In the genomic region with DNA sequence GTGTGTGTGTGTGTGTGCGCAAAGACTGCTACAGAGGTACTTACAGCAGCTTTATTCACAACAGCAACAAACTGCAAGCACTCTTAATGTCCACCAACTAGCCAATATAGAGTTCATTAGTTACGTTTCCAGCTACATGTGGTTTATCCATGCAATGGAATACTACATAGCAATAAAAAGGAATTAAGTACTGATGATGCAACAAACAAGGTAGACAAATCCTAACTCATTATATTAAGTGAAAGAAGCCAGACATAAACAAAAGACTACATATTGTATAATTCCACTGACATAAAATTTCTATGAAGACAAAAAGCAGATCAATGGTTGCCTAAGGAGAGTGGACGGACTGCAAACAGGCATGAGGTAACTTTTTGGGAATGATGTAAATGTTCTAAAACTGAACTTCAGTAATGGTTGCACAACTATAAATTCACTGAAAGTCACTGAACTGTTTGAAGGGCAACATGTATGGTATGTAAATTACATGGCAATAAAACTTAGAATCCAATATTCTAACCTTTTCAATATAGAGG, we compare ENCODE assay signal across 15 cellular contexts. TPM values are rescaled to one million over a fixed set of nuclear protein-coding genes. Genes with fewer than 3 reads are reported as not detected.
DNase-seq lines count a peak whose midpoint lies in the region; ATAC-seq, FAIRE-seq and TF ChIP-seq lines count a peak whose summit lies in the region.
"Had no signal": no experiment of that assay in that cellular context is flagged by ENCODE, and none has a peak within 500 bp of the region (broad histone marks: within the 10 kb centered on the region; RNA-seq: fewer than 3 reads in every experiment).

No MANE protein-coding gene starts in this region.

- H3K27me3 ChIP-seq in HepG2 (ENCODE audit: control insufficient read depth in 1 of 2, insufficient read depth in 2 of 2, low read length in 2 of 2), result no peaks in the 10 kb centered on the region
- no peaks in the 10 kb centered on the region for H3K27me3 ChIP-seq in right lobe of liver
- H3K27me3 ChIP-seq in adipocyte (replicated peaks; ENCODE audit: control insufficient read depth, insufficient read depth, low read length), result no peaks in the 10 kb centered on the region
- no peaks in the 10 kb centered on the region for H3K27me3 ChIP-seq in mesenchymal stem cell (ENCODE audit: control insufficient read depth in 1 of 2, insufficient read depth in 1 of 2, low read length in 2 of 2)
- H3K27me3 ChIP-seq: BLaER1 had no signal

- H3K4me2 ChIP-seq in HepG2 (ENCODE audit: low read depth, low read length) (no peak overlapping the region), mesenchymal stem cell (ENCODE audit: low read length, poor library complexity, severe bottlenecking) (no peak overlapping the region)
- H3K4me2 ChIP-seq: BLaER1 had no signal

- H2BK120ac ChIP-seq in mesenchymal stem cell (ENCODE audit: low read depth, low read length), result no peak overlapping the region

- peak overlapping the region in 1 of 7 donors; percentile 47 for H3K27ac Mint-ChIP-seq in CD14-positive monocyte
- H3K27ac Mint-ChIP-seq: CD4-positive, CD25-positive, alpha-beta regulatory T cell had no signal

- no peak overlapping the region for H3K4me3 Mint-ChIP-seq in CD14-positive monocyte

- no peak overlapping the region for H4K91ac ChIP-seq in mesenchymal stem cell (ENCODE audit: low read length)

- peaks cover 98% of the 10 kb centered on the region for H4K20me1 ChIP-seq in HepG2 (ENCODE audit: insufficient read depth, low read length)

- no peak overlapping the region for H3K9ac ChIP-seq in HepG2 (ENCODE audit: insufficient read depth, low read depth, low read length)
- H3K9ac ChIP-seq in adipocyte (ENCODE audit: low read length), result no peak overlapping the region
- H3K9ac ChIP-seq in mesenchymal stem cell (ENCODE audit: low read length), result no peak overlapping the region
- H3K9ac ChIP-seq: BLaER1 had no signal

- H3K23ac ChIP-seq in mesenchymal stem cell (ENCODE audit: low read length in 2 of 2), result no peak overlapping the region

- intact Hi-C loops in HepG2 (cut with micrococcal nuclease; ENCODE audit: unreplicated experiment), result no loop called here
- intact Hi-C loops in right lobe of liver (cut with DNase I), result no loop called here
- intact Hi-C loops in CD14-positive monocyte (cut with micrococcal nuclease), result no loop called here

- TF ChIP-seq RAD21 in HepG2 (CRISPR knock-in tag; IDR thresholded peaks at IDR 0.05), result no peak

- H3K36me3 ChIP-seq in HepG2 (replicated peaks in 1 of 2; ENCODE audit: control insufficient read depth in 1 of 2, insufficient read depth in 2 of 2, low read length in 2 of 2), result no peaks in the 10 kb centered on the region
- no peaks in the 10 kb centered on the region for H3K36me3 ChIP-seq in right lobe of liver
- H3K36me3 ChIP-seq in adipocyte (ENCODE audit: control insufficient read depth, insufficient read depth, low read length, severe bottlenecking), result no peaks in the 10 kb centered on the region
- H3K36me3 ChIP-seq in mesenchymal stem cell (ENCODE audit: control insufficient read depth in 1 of 2, insufficient read depth in 2 of 2, low read depth in 1 of 2, low read length in 2 of 2), result no peaks in the 10 kb centered on the region

- H3K18ac ChIP-seq in mesenchymal stem cell (ENCODE audit: low read depth in 1 of 2, low read length in 2 of 2), result no peak overlapping the region

- no peak overlapping the region for H3K14ac ChIP-seq in mesenchymal stem cell (ENCODE audit: low read length in 2 of 2)

- in situ Hi-C loops in HepG2 (cut with HindIII; ENCODE audit: extremely low pct_ligation_motif_present, low pct_unique_long_range_greater_than_20kb), result loop anchor here (25.0 kb wide), 1 partner anchor 648 kb away; a partner anchor contains a TSS

- ATAC-seq in HepG2 (no peak), right lobe of liver (no peak), HG02610 (IDR thresholded peaks at IDR 0.05; ENCODE audit: unreplicated experiment) (no peak)
- ATAC-seq: HCT116 had no signal

- CTCF ChIA-PET in HepG2 (lab: Yijun Ruan, JAX; ENCODE audit: low intra/inter-chr PET ratio, low total read pairs), result no interaction called here

- H3K9me3 ChIP-seq in HepG2 (ENCODE audit: low read length) (no peaks in the 10 kb centered on the region), right lobe of liver (no peaks in the 10 kb centered on the region), adipocyte (ENCODE audit: control insufficient read depth, low read length) (no peaks in the 10 kb centered on the region), mesenchymal stem cell (ENCODE audit: control insufficient read depth, low read length) (no peaks in the 10 kb centered on the region)

- FAIRE-seq in HepG2 (lab: Jason Lieb, UNC), result no peak
- no peak for FAIRE-seq in H54 (lab: Jason Lieb, UNC)

- no TSS peak for BruUV-seq in HepG2 (replicated peaks; lab: Mats Ljungman, UMichigan)

- no peak overlapping the region for H4K8ac ChIP-seq in mesenchymal stem cell (ENCODE audit: low read length)

- no peak for TF ChIP-seq EP300 in HepG2 (IDR thresholded peaks at IDR 0.05; ENCODE audit: low read depth in 2 of 2, low read length in 2 of 2)
- TF ChIP-seq EP300 in HepG2 (CRISPR knock-in tag; IDR thresholded peaks at IDR 0.05; ENCODE audit: borderline replicate concordance), result no peak

- TF ChIP-seq POLR2A in HepG2 (IDR thresholded peaks at IDR 0.05; ENCODE audit: insufficient read depth in 1 of 2, low read depth in 2 of 2, low read length in 2 of 2), result no peak
- no peak for TF ChIP-seq POLR2A in right lobe of liver (IDR thresholded peaks at IDR 0.05)
- TF ChIP-seq POLR2A in H54 (IDR thresholded peaks at IDR 0.05; ENCODE audit: low read depth, low read length), result no peak

- H3K79me1 ChIP-seq in mesenchymal stem cell (replicated peaks; ENCODE audit: low read length, poor library complexity, severe bottlenecking), result peaks cover 14% of the 10 kb centered on the region

- WGBS in HepG2 (ENCODE audit: low lambda C conversion rate), result 67% methylated on average over 3 of the region's 3 CpGs
- 47% methylated on average over 3 of the region's 3 CpGs for WGBS in right lobe of liver (ENCODE audit: insufficient coverage, low coverage, low lambda C conversion rate, missing lambda C conversion rate)
- 83% methylated on average over 1 of the region's 3 CpGs for WGBS in mesenchymal stem cell

- POLR2A ChIA-PET in HepG2 (lab: Yijun Ruan, JAX), result no interaction called here

- H2AFZ ChIP-seq in HepG2 (ENCODE audit: low read length), result no peak overlapping the region
- H2AFZ ChIP-seq in mesenchymal stem cell (ENCODE audit: low read depth, low read length), result no peak overlapping the region

- peaks cover 10 to 18% of the 10 kb centered on the region in 2 donors for H3K36me3 Mint-ChIP-seq in CD14-positive monocyte

- no peaks in the 10 kb centered on the region for H3K27me3 Mint-ChIP-seq in CD14-positive monocyte (ENCODE audit: low read depth in 3 of 3)
- H3K27me3 Mint-ChIP-seq: CD4-positive, CD25-positive, alpha-beta regulatory T cell had no signal

- no peak overlapping the region for H2AK5ac ChIP-seq in mesenchymal stem cell (ENCODE audit: low read length, severe bottlenecking)

- H3K27ac ChIP-seq in HepG2 (ENCODE audit: extremely low read length, insufficient read depth, low read length), result no peak overlapping the region
- no peak overlapping the region for H3K27ac ChIP-seq in right lobe of liver
- H3K27ac ChIP-seq in mesenchymal stem cell (ENCODE audit: low read length, poor library complexity, severe bottlenecking), result no peak overlapping the region
- H3K27ac ChIP-seq: BLaER1 had no signal

- peaks cover 60% of the 10 kb centered on the region for H3K4me1 Mint-ChIP-seq in CD14-positive monocyte

- no peak for DNase-seq in HepG2 (ENCODE audit: low spot score)
- no peak for DNase-seq in right lobe of liver
- peak; percentile 71 for DNase-seq in adipocyte (ENCODE audit: low read depth)
- peak; percentile 20 for DNase-seq in mesenchymal stem cell
- no peak for DNase-seq in CD14-positive monocyte (ENCODE audit: low spot score)
- DNase-seq in H54 (ENCODE audit: insufficient read length, low spot score), result no peak
- DNase-seq: 8988T; AML-193; CD4-positive, CD25-positive, alpha-beta regulatory T cell; DMS53; GF-D8; KBM-7 had no signal

- TF ChIP-seq CTCF in HepG2 (CRISPR knock-in tag; IDR thresholded peaks at IDR 0.05) (no peak), right lobe of liver (IDR thresholded peaks at IDR 0.05) (no peak), CD14-positive monocyte (IDR thresholded peaks at IDR 0.05) (no peak)

- peaks cover 72% of the 10 kb centered on the region for H3K4me1 ChIP-seq in HepG2 (ENCODE audit: insufficient read depth, low read length)
- H3K4me1 ChIP-seq in right lobe of liver, result peaks cover 0 to 36% (median 6%) of the 10 kb centered on the region in 4 donors
- H3K4me1 ChIP-seq in adipocyte (ENCODE audit: control insufficient read depth, insufficient read depth, low read length), result peaks cover 45% of the 10 kb centered on the region
- no peaks in the 10 kb centered on the region for H3K4me1 ChIP-seq in mesenchymal stem cell (ENCODE audit: control insufficient read depth, insufficient read depth, low read depth, low read length)
- H3K4me1 ChIP-seq: BLaER1 had no signal

- no peaks in the 10 kb centered on the region for H3K9me3 Mint-ChIP-seq in CD14-positive monocyte
- H3K9me3 Mint-ChIP-seq: CD4-positive, CD25-positive, alpha-beta regulatory T cell had no signal

- no peak overlapping the region for H2BK15ac ChIP-seq in mesenchymal stem cell (ENCODE audit: low read depth, poor library complexity, severe bottlenecking)

- H2BK12ac ChIP-seq in mesenchymal stem cell (ENCODE audit: low read length in 2 of 2), result no peak overlapping the region

- H3K79me2 ChIP-seq in HepG2 (ENCODE audit: insufficient read depth, low read length), result peaks cover 100% of the 10 kb centered on the region

- H2BK5ac ChIP-seq in mesenchymal stem cell (ENCODE audit: low read depth, low read length, poor library complexity, severe bottlenecking), result no peak overlapping the region

- H3K4me3 ChIP-seq in HepG2 (replicated peaks in 1 of 3; ENCODE audit: insufficient read depth in 1 of 3, low read depth in 2 of 3, low read length in 3 of 3), result no peak overlapping the region
- H3K4me3 ChIP-seq in right lobe of liver, result no peak overlapping the region
- H3K4me3 ChIP-seq in adipocyte (ENCODE audit: low read length), result no peak overlapping the region
- no peak overlapping the region for H3K4me3 ChIP-seq in mesenchymal stem cell (ENCODE audit: insufficient read depth in 1 of 2, low read depth in 1 of 2, low read length in 2 of 2)
- H3K4me3 ChIP-seq: BLaER1 had no signal

- no peak overlapping the region for H3K4ac ChIP-seq in mesenchymal stem cell (ENCODE audit: low read depth in 1 of 2, low read length in 2 of 2)

RNA-seq across cellular contexts. Expression of a gene that starts 31.9 kb away (rescaled TPM):
- 6.1 and 13.2 TPM in 2 replicates for total RNA-seq in HepG2 (2016; rRNA removed; fragmentation: Illumina TruSeq; extraction: Trizol)
- total RNA-seq in HepG2 (2016; cell fraction: cytosol; rRNA removed; fragmentation: Illumina TruSeq; extraction: Trizol; ENCODE audit: low read depth), result 1.0 and 1.2 TPM in 2 replicates
- 6.3 and 12.2 TPM in 2 replicates for total RNA-seq in HepG2 (2016; cell fraction: insoluble cytoplasmic fraction; rRNA removed; fragmentation: Illumina TruSeq; extraction: Trizol)
- total RNA-seq in HepG2 (2016; cell fraction: membrane; rRNA removed; fragmentation: Illumina TruSeq; extraction: Trizol), result 7.7 and 7.8 TPM in 2 replicates
- 8.8 and 10.1 TPM in 2 replicates for total RNA-seq in HepG2 (2016; cell fraction: nucleus; rRNA removed; fragmentation: Illumina TruSeq; extraction: Trizol)
- 8.0 and 10.7 TPM in 2 replicates for polyA plus RNA-seq in HepG2 (2011; rRNA removed)
- polyA plus RNA-seq in HepG2 (2011; cell fraction: cytosol; rRNA removed), result 4.9 and 7.5 TPM in 2 replicates
- polyA plus RNA-seq in HepG2 (2011; cell fraction: nucleus; rRNA removed), result 5.2 and 6.1 TPM in 2 replicates
- polyA plus RNA-seq in HepG2 (2012), result 15.4 and 18.6 TPM in 2 replicates
- polyA plus RNA-seq in HepG2 (2016; cell fraction: cytosol; fragmentation: Illumina TruSeq; extraction: Trizol; ENCODE audit: low read depth), result 1.4 TPM in 2 replicates
- polyA plus RNA-seq in HepG2 (2016; cell fraction: insoluble cytoplasmic fraction; fragmentation: Illumina TruSeq; extraction: Trizol; ENCODE audit: low read depth), result 16.6 TPM in 2 replicates
- 6.0 and 6.1 TPM in 2 replicates for polyA plus RNA-seq in HepG2 (2016; cell fraction: membrane; fragmentation: Illumina TruSeq; extraction: Trizol; ENCODE audit: low read depth)
- 13.8 and 14.7 TPM in 2 replicates for polyA plus RNA-seq in HepG2 (2016; cell fraction: nucleus; fragmentation: Illumina TruSeq; extraction: Trizol; ENCODE audit: insufficient read depth, low read depth)
- polyA minus RNA-seq in HepG2 (2011; rRNA and poly(A)+ RNA removed; ENCODE audit: low replicate concordance), result 2.2 and 5.2 TPM in 2 replicates
- 13.5 and 13.7 TPM in 2 replicates for polyA minus RNA-seq in HepG2 (2011; cell fraction: cytosol; rRNA and poly(A)+ RNA removed)
- 17.0 and 23.4 TPM in 2 replicates for polyA minus RNA-seq in HepG2 (2011; cell fraction: nucleus; rRNA and poly(A)+ RNA removed)
- 1 to 10 TPM; 4.2 to 8.7 (median 5.4) TPM for total RNA-seq in right lobe of liver
- 15.9 TPM for polyA plus RNA-seq in mesenchymal stem cell (2013, experiment 1 of 2)
- polyA plus RNA-seq in mesenchymal stem cell (2013, experiment 2 of 2), result 16.1 TPM
- 1 to 10 TPM; 1.2 to 2.2 TPM for polyA plus RNA-seq in CD14-positive monocyte

Comparison
In these comparisons a context has a peak if more than half of its experiments do, and no peak if none do; other contexts are left out.
1. DNase-seq: peak in adipocyte (single experiment) and mesenchymal stem cell (single experiment); none in HepG2 (single experiment), right lobe of liver (0 of 3), CD14-positive monocyte (single experiment) and H54 (single experiment).